Comparison of ENCODE assay signal across 9 cellular contexts in genomic region chr5:119063579-119064379, GRCh38. TPM values are rescaled to one million over a fixed set of nuclear protein-coding genes. Genes with fewer than 3 reads are reported as not detected.
A peak's percentile ranks its signal among the peaks of the same experiment; 100 is the strongest.
DNase-seq lines count a peak whose midpoint lies in the region; ATAC-seq, FAIRE-seq and TF ChIP-seq lines count a peak whose summit lies in the region.
"Had no signal": no experiment of that assay in that cellular context is flagged by ENCODE, and none has a peak within 500 bp of the region (broad histone marks: within the 10 kb centered on the region; RNA-seq: fewer than 3 reads in every experiment).

No MANE protein-coding gene starts in this region.

- no peak overlapping the region for H2AFZ ChIP-seq in astrocyte (ENCODE audit: low read depth, low read length)

- H3K79me2 ChIP-seq in astrocyte (ENCODE audit: insufficient read depth, low read length): no peaks in the 10 kb centered on the region

- peak; percentile 42 for ATAC-seq in CD8-positive, alpha-beta T cell
- ATAC-seq in GM21360 (IDR thresholded peaks at IDR 0.05; ENCODE audit: unreplicated experiment) (peak; percentile 81), HG03521 (IDR thresholded peaks at IDR 0.05; ENCODE audit: unreplicated experiment) (peak; percentile 74)

- no peak overlapping the region for H3K4me3 Mint-ChIP-seq in CD8-positive, alpha-beta T cell
- no peak overlapping the region for H3K4me3 Mint-ChIP-seq in astrocyte (ENCODE audit: unreplicated experiment)

- no peak overlapping the region for H3K9ac ChIP-seq in astrocyte (ENCODE audit: low read length)

- no peak for DNase-seq in CD8-positive, alpha-beta T cell
- peak; percentile 48 for DNase-seq in astrocyte (ENCODE audit: low read depth)
- no peak for DNase-seq in spleen
- DNase-seq in ascending aorta (ENCODE audit: low spot score in 2 of 2): no peak
- no peak for DNase-seq in left ventricle myocardium inferior
- DNase-seq in globus pallidus (ENCODE audit: low spot score): no peak

- H3K27me3 Mint-ChIP-seq in CD8-positive, alpha-beta T cell (ENCODE audit: low read depth): no peaks in the 10 kb centered on the region
- H3K27me3 Mint-ChIP-seq in astrocyte (ENCODE audit: low read depth, unreplicated experiment): no peaks in the 10 kb centered on the region

- H3K9me3 Mint-ChIP-seq in CD8-positive, alpha-beta T cell: no peaks in the 10 kb centered on the region
- H3K9me3 Mint-ChIP-seq in astrocyte (ENCODE audit: unreplicated experiment): no peaks in the 10 kb centered on the region

- no peaks in the 10 kb centered on the region for H4K20me1 ChIP-seq in astrocyte (ENCODE audit: insufficient read depth, low read length)

- H3K9me3 ChIP-seq in CD8-positive, alpha-beta T cell (ENCODE audit: low read length): no peaks in the 10 kb centered on the region
- H3K9me3 ChIP-seq in astrocyte (ENCODE audit: insufficient read depth, low read depth, low read length) (no peaks in the 10 kb centered on the region), spleen (no peaks in the 10 kb centered on the region), ascending aorta (no peaks in the 10 kb centered on the region), left ventricle myocardium inferior (replicated peaks) (no peaks in the 10 kb centered on the region)
- H3K9me3 ChIP-seq: neutrophil had no signal

- H3K4me1 Mint-ChIP-seq in CD8-positive, alpha-beta T cell (ENCODE audit: low read depth): peaks cover 8% of the 10 kb centered on the region
- peaks cover 1% of the 10 kb centered on the region for H3K4me1 Mint-ChIP-seq in astrocyte (ENCODE audit: low read depth, unreplicated experiment)

- no peak for TF ChIP-seq CTCF in CD8-positive, alpha-beta T cell (IDR thresholded peaks at IDR 0.05)
- no peak for TF ChIP-seq CTCF in astrocyte (IDR thresholded peaks at IDR 0.05; ENCODE audit: insufficient read depth, low read depth, low read length)
- TF ChIP-seq CTCF in spleen (IDR thresholded peaks at IDR 0.05 in 8 of 11, conservative IDR thresholded peaks at IDR 0.05 in 3 of 11): no peak
- no peak for TF ChIP-seq CTCF in ascending aorta (IDR thresholded peaks at IDR 0.05)
- no peak for TF ChIP-seq CTCF in left ventricle myocardium inferior (IDR thresholded peaks at IDR 0.05; ENCODE audit: borderline replicate concordance)

- no peak overlapping the region for H3K4me2 ChIP-seq in astrocyte (ENCODE audit: low read length)

- H3K27ac ChIP-seq in CD8-positive, alpha-beta T cell (ENCODE audit: low read depth, low read length): no peak overlapping the region
- H3K27ac ChIP-seq in astrocyte (ENCODE audit: low read depth, low read length) (no peak overlapping the region), spleen (no peak overlapping the region), ascending aorta (no peak overlapping the region), left ventricle myocardium inferior (replicated peaks) (no peak overlapping the region)
- H3K27ac ChIP-seq: neutrophil had no signal

- 16 to 29% (median 22%) methylated on average over 5 of the region's 5 CpGs for WGBS in spleen, 5 donors

- H3K4me3 ChIP-seq in CD8-positive, alpha-beta T cell (ENCODE audit: low read depth, low read length): no peak overlapping the region
- H3K4me3 ChIP-seq in astrocyte (ENCODE audit: insufficient read depth, low read depth, low read length): no peak overlapping the region
- H3K4me3 ChIP-seq in spleen: no peak overlapping the region
- no peak overlapping the region for H3K4me3 ChIP-seq in ascending aorta
- H3K4me3 ChIP-seq in left ventricle myocardium inferior: no peak overlapping the region

- H3K36me3 Mint-ChIP-seq in CD8-positive, alpha-beta T cell: no peaks in the 10 kb centered on the region
- H3K36me3 Mint-ChIP-seq in astrocyte (ENCODE audit: low read depth, unreplicated experiment): no peaks in the 10 kb centered on the region

- CTCF ChIA-PET in CD8-positive, alpha-beta T cell (lab: Charles Lee): interaction anchor here (1.5 kb wide), 1 partner anchor 348 kb away, joined by 3 read pairs; no protein-coding TSS in a partner anchor

- H3K4me1 ChIP-seq in CD8-positive, alpha-beta T cell (ENCODE audit: insufficient read depth, low read length): no peaks in the 10 kb centered on the region
- H3K4me1 ChIP-seq in astrocyte (ENCODE audit: insufficient read depth, low read length) (no peaks in the 10 kb centered on the region), spleen (peaks cover 0 to 18% (median 6%) of the 10 kb centered on the region in 6 donors), ascending aorta (no peaks in the 10 kb centered on the region), left ventricle myocardium inferior (no peaks in the 10 kb centered on the region)

- POLR2A ChIA-PET in CD8-positive, alpha-beta T cell (lab: Charles Lee): interaction anchor here (0.6 kb wide), 1 partner anchor 60 kb away, joined by 3 read pairs; no protein-coding TSS in a partner anchor

- H3K27ac Mint-ChIP-seq in CD8-positive, alpha-beta T cell: no peak overlapping the region
- no peak overlapping the region for H3K27ac Mint-ChIP-seq in astrocyte (ENCODE audit: unreplicated experiment)

- no peak for TF ChIP-seq POLR2A in spleen (IDR thresholded peaks at IDR 0.05)

- H3K36me3 ChIP-seq in CD8-positive, alpha-beta T cell (ENCODE audit: insufficient read depth, low read length): no peaks in the 10 kb centered on the region
- H3K36me3 ChIP-seq in astrocyte (ENCODE audit: insufficient read depth, low read length): no peaks in the 10 kb centered on the region
- no peaks in the 10 kb centered on the region for H3K36me3 ChIP-seq in spleen
- H3K36me3 ChIP-seq in ascending aorta: no peaks in the 10 kb centered on the region
- no peaks in the 10 kb centered on the region for H3K36me3 ChIP-seq in left ventricle myocardium inferior
- H3K36me3 ChIP-seq: neutrophil had no signal

- intact Hi-C loops in CD8-positive, alpha-beta T cell (cut with DNase I, micrococcal nuclease): no loop called here
- intact Hi-C loops in spleen (cut with DNase I; ENCODE audit: low total_unique reads): no loop called here
- intact Hi-C loops in ascending aorta (cut with DNase I): no loop called here
- intact Hi-C loops in left ventricle myocardium inferior (cut with micrococcal nuclease): no loop called here

- H3K27me3 ChIP-seq in CD8-positive, alpha-beta T cell (ENCODE audit: insufficient read depth, low read length): no peaks in the 10 kb centered on the region
- H3K27me3 ChIP-seq in astrocyte (ENCODE audit: insufficient read depth, low read length): no peaks in the 10 kb centered on the region
- no peaks in the 10 kb centered on the region for H3K27me3 ChIP-seq in spleen (replicated peaks in 1 of 7)
- no peaks in the 10 kb centered on the region for H3K27me3 ChIP-seq in ascending aorta
- no peaks in the 10 kb centered on the region for H3K27me3 ChIP-seq in left ventricle myocardium inferior (ENCODE audit: low read depth)
- H3K27me3 ChIP-seq: neutrophil had no signal

- FAIRE-seq in astrocyte (lab: Jason Lieb, UNC): no peak

RNA-seq across cellular contexts. Expression of gene DMXL1, which starts 7.1 kb away (rescaled TPM):
- 10 to 100 TPM; 28.7 to 32.4 TPM for total RNA-seq in CD8-positive, alpha-beta T cell
- 24.5 and 26.0 TPM in 2 replicates for total RNA-seq in astrocyte
- total RNA-seq in spleen: 10 to 100 TPM; 64.3 to 89.9 (median 75.9) TPM
- polyA plus RNA-seq in spleen: 10 to 100 TPM; 19.3 to 27.3 (median 22.5) TPM
- total RNA-seq in ascending aorta: 136 TPM
- 22.3 TPM for total RNA-seq in left ventricle myocardium inferior
